ENCODE assay signal across 15 cellular contexts in genomic region chr5:157468293-157468965, GRCh38. TPM values are rescaled to one million over a fixed set of nuclear protein-coding genes. Genes with fewer than 3 reads are reported as not detected.
"Had no signal": no experiment of that assay in that cellular context is flagged by ENCODE, and none has a peak within 500 bp of the region (broad histone marks: within the 10 kb centered on the region; RNA-seq: fewer than 3 reads in every experiment).

No MANE protein-coding gene starts in this region.

- H3K4me3 ChIP-seq: heart left ventricle, testis had no signal

- ATAC-seq: esophagus mucosa, heart left ventricle had no signal

- H3K4me1 ChIP-seq: testis had no signal

- H3K27ac ChIP-seq: heart left ventricle, testis had no signal

- H3K36me3 ChIP-seq: heart left ventricle had no signal

- H3K27me3 ChIP-seq: heart left ventricle, testis had no signal

- DNase-seq: cortex of kidney; effector memory CD4-positive, alpha-beta T cell; heart left ventricle; hippocampal formation; mesendoderm; naive B cell; small intestine; stimulated activated CD4-positive, alpha-beta T cell treated with anti-CD3 and anti-CD28 coated beads, Interleukin-12 subunit alpha, Interleukin-12 subunit beta, amount 100 ng/mL, for 4 hours; stimulated activated naive CD4-positive, alpha-beta T cell treated with Interleukin-2 at 50 U/mL for 16 hours; testis had no signal

- H3K9me3 ChIP-seq: heart left ventricle, testis had no signal

RNA-seq across cellular contexts. Expression of gene NIPAL4, which starts 8.4 kb away (rescaled TPM):
- total RNA-seq: frontal cortex, liver, lung microvascular endothelial cell, pulmonary artery endothelial cell had no signal
- polyA plus RNA-seq: liver had no signal
